1 cellular context compared by ENCODE assay signal in genomic region chr19:24140099-24140498, GRCh38.
A peak's percentile ranks its signal among the peaks of the same experiment; 100 is the strongest.
TF ChIP-seq lines count a peak whose summit lies in the region.

No MANE protein-coding gene starts in this region.

TF ChIP-seq in K562, 482 proteins besides CTCF, POLR2A, EP300 and RAD21 (continued from another document):
- TF ChIP-seq ZNF592 (IDR thresholded peaks at IDR 0.05) (peak; percentile 36; the same call in 1 of the 2 replicates), ZNF76 (CRISPR knock-in tag; IDR thresholded peaks at IDR 0.05; ENCODE audit: borderline replicate concordance) (no peak)
